In the genomic region with DNA sequence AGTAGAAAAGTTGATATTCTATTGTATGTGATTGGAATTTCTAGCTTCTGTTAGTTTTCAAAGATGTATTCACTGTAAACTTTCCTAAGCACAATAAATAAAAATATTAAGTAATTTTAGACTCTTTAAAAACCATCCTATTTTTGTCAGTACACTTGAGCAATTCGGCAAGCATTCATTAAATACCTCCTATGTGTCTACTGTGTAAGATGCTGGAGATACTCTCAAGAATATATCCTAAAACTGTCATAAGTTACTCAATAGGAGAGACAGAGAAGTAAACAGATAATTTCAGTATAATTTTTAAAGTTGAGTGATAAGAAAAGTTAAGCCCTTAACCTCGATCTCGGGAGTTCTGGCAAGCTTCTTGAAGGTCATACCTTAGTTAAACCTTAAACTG, we compare ENCODE assay signal across 26 cellular contexts.
"Had no signal": no experiment of that assay in that cellular context is flagged by ENCODE, and none has a peak within 500 bp of the region (broad histone marks: within the 10 kb centered on the region; RNA-seq: fewer than 3 reads in every experiment).

No MANE protein-coding gene starts in this region.

- ATAC-seq: esophagus mucosa; foreskin keratinocyte; gastroesophageal sphincter; heart left ventricle; left cardiac atrium; left lung; mucosa of descending colon; natural killer cell treated with Interleukin-12 subunit alpha and Interleukin-12 subunit beta and Interleukin-15 and Interleukin-18, amount 100 ng/mL, for 72 hours; right cardiac atrium; stimulated activated effector memory CD8-positive, alpha-beta T cell treated with anti-CD3 and anti-CD28 coated beads, Interleukin-12 subunit alpha, Interleukin-12 subunit beta, amount 100 ng/mL, for 72 hours had no signal

- H2AFZ ChIP-seq: hepatocyte had no signal

- H3K9me3 ChIP-seq: gastroesophageal sphincter, heart left ventricle, left lung, mucosa of descending colon, neutrophil, prostate gland, sigmoid colon, stomach, thyroid gland had no signal

- H3K79me2 ChIP-seq: hepatocyte had no signal

- H3K4me1 ChIP-seq: gastroesophageal sphincter, heart left ventricle, left lung, prostate gland, sigmoid colon, stomach, thyroid gland had no signal

- H3K36me3 ChIP-seq: gastroesophageal sphincter, left lung, neutrophil, prostate gland, sigmoid colon, stomach, thyroid gland had no signal

- H3K27ac ChIP-seq: dorsolateral prefrontal cortex, epithelial cell of prostate, foreskin keratinocyte, gastroesophageal sphincter, heart left ventricle, hepatocyte, left lung, neutrophil, prostate gland, sigmoid colon, stomach, thyroid gland had no signal

- H3K4me3 ChIP-seq: dorsolateral prefrontal cortex, gastroesophageal sphincter, heart left ventricle, hepatocyte, left lung, mucosa of descending colon, prostate gland, sigmoid colon, stomach, thyroid gland had no signal

- DNase-seq: cortex of kidney; dorsolateral prefrontal cortex; effector CD4-positive, alpha-beta T cell; foreskin keratinocyte; heart left ventricle; left cardiac atrium; left lung; mesenchymal stem cell; mucosa of descending colon; naive B cell; right cardiac atrium; sigmoid colon; stimulated activated CD4-positive, alpha-beta T cell treated with anti-CD3 and anti-CD28 coated beads, Interleukin-2, amount 100 ng/mL, for 24 hours; stimulated activated CD4-positive, alpha-beta T cell treated with anti-CD3 and anti-CD28 coated beads, Interleukin-4, amount 100 ng/mL, for 24 hours; stimulated activated naive CD4-positive, alpha-beta T cell treated with Interleukin-2 at 50 U/mL for 16 hours; stomach; thyroid gland; trophoblast cell had no signal

- H3K4me2 ChIP-seq: hepatocyte had no signal

- H3K27me3 ChIP-seq: dorsolateral prefrontal cortex, foreskin keratinocyte, gastroesophageal sphincter, heart left ventricle, hepatocyte, left lung, neutrophil, sigmoid colon, stomach, thyroid gland had no signal
